ENCODE assay signal across 20 cellular contexts in the genomic region with DNA sequence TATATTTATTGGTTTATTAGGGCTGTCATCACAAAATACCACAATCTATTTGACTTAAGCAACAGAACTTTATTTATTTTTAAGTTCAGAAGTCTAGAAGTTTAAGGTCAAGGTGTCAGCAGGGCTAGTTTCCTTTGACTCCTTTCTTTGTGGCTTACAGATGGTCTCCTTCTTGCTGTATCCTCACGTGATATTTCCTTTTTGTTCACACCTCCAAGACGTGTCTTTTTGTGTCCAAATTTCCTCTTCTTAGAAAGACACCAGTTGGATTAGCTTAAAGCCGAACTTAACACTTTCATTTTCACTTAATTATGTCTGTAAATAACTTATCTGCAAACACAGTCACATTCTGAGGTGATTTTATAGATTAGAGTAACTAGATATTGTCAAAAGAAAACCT.
DNase-seq lines count a peak whose midpoint lies in the region; ATAC-seq, FAIRE-seq and TF ChIP-seq lines count a peak whose summit lies in the region.
"Had no signal": no experiment of that assay in that cellular context is flagged by ENCODE, and none has a peak within 500 bp of the region (broad histone marks: within the 10 kb centered on the region; RNA-seq: fewer than 3 reads in every experiment).

No MANE protein-coding gene starts in this region.

- POLR2A ChIA-PET in activated CD8-positive, alpha-beta T cell treated with anti-CD3 and anti-CD28 coated beads, Interleukin-2, amount 10 ng/mL, durations not matched to agents 7 days and 5 days (lab: Charles Lee) = interaction anchor here (0.6 kb wide), 1 partner anchor 1247 kb away, joined by 4 read pairs; no protein-coding TSS in a partner anchor
- POLR2A ChIA-PET in activated CD8-positive, alpha-beta T cell treated with anti-CD3 and anti-CD28 coated beads for 36 hours (lab: Charles Lee) = no interaction called here

- no peaks in the 10 kb centered on the region for H3K4me1 Mint-ChIP-seq in activated CD8-positive, alpha-beta T cell treated with anti-CD3 and anti-CD28 coated beads, Interleukin-2, amount 10 ng/mL, durations not matched to agents 7 days and 5 days (ENCODE audit: low read depth)
- no peaks in the 10 kb centered on the region for H3K4me1 Mint-ChIP-seq in activated CD8-positive, alpha-beta T cell treated with anti-CD3 and anti-CD28 coated beads for 36 hours (ENCODE audit: low read depth)
- no peaks in the 10 kb centered on the region for H3K4me1 Mint-ChIP-seq in astrocyte (ENCODE audit: low read depth, unreplicated experiment)
- no peaks in the 10 kb centered on the region for H3K4me1 Mint-ChIP-seq in stimulated activated memory B cell treated with anti-CD40 and anti-IgM and Interleukin-4, amounts not matched to agents 10 μg/mL and 1 μg/mL and 100 μg/mL, for 72 hours
- H3K4me1 Mint-ChIP-seq: activated naive CD4-positive, alpha-beta T cell treated with anti-CD3 and anti-CD28 coated beads, Interleukin-2, amount 10 ng/mL, durations not matched to agents 7 days and 5 days; CD8-positive, alpha-beta memory T cell had no signal

- H3K4me2 ChIP-seq in astrocyte (ENCODE audit: low read length) = peak overlapping the region; percentile 10

- DNase-seq in activated CD8-positive, alpha-beta T cell treated with anti-CD3 and anti-CD28 coated beads, Interleukin-2, amount 10 ng/mL, durations not matched to agents 7 days and 5 days = no peak
- no peak for DNase-seq in activated CD8-positive, alpha-beta T cell treated with anti-CD3 and anti-CD28 coated beads for 36 hours
- DNase-seq in astrocyte (ENCODE audit: low read depth) (no peak), DMS 273 treated with DMSO at 0.1 percent for 48 hours (lab: John Stamatoyannopoulos, UW) (no peak)
- no peak for DNase-seq in effector CD4-positive, alpha-beta T cell
- DNase-seq: activated naive CD4-positive, alpha-beta T cell treated with anti-CD3 and anti-CD28 coated beads, Interleukin-2, amount 10 ng/mL, durations not matched to agents 7 days and 5 days; activated T-cell treated with anti-CD3 and anti-CD28 coated beads, Interleukin-2, amount 50 U/mL, for 4 hours; CD8-positive, alpha-beta memory T cell; DND-41; GOT3; NCI-H1694; NCI-H2227 treated with DMSO at 0.1 percent for 48 hours; nucleus accumbens; stimulated activated CD4-positive, alpha-beta T cell treated with anti-CD3 and anti-CD28 coated beads, Interleukin-15, amount 100 ng/mL, for 24 hours; testis; WERI-Rb-1 had no signal

- peak overlapping the region; percentile 28 for H3K4me3 Mint-ChIP-seq in activated CD8-positive, alpha-beta T cell treated with anti-CD3 and anti-CD28 coated beads, Interleukin-2, amount 10 ng/mL, durations not matched to agents 7 days and 5 days
- H3K4me3 Mint-ChIP-seq in activated CD8-positive, alpha-beta T cell treated with anti-CD3 and anti-CD28 coated beads for 36 hours = no peak overlapping the region
- H3K4me3 Mint-ChIP-seq in astrocyte (ENCODE audit: unreplicated experiment) = no peak overlapping the region
- H3K4me3 Mint-ChIP-seq in stimulated activated memory B cell treated with anti-CD40 and anti-IgM and Interleukin-4, amounts not matched to agents 10 μg/mL and 1 μg/mL and 100 μg/mL, for 72 hours = peak overlapping the region; percentile 16
- H3K4me3 Mint-ChIP-seq: activated naive CD4-positive, alpha-beta T cell treated with anti-CD3 and anti-CD28 coated beads, Interleukin-2, amount 10 ng/mL, durations not matched to agents 7 days and 5 days; activated T-cell treated with anti-CD3 and anti-CD28 coated beads, Interleukin-2, amount 50 U/mL, for 4 hours; CD8-positive, alpha-beta memory T cell had no signal

- H3K36me3 Mint-ChIP-seq in activated CD8-positive, alpha-beta T cell treated with anti-CD3 and anti-CD28 coated beads, Interleukin-2, amount 10 ng/mL, durations not matched to agents 7 days and 5 days (ENCODE audit: low read depth) = no peaks in the 10 kb centered on the region
- H3K36me3 Mint-ChIP-seq in activated CD8-positive, alpha-beta T cell treated with anti-CD3 and anti-CD28 coated beads for 36 hours (ENCODE audit: low read depth) = no peaks in the 10 kb centered on the region
- no peaks in the 10 kb centered on the region for H3K36me3 Mint-ChIP-seq in astrocyte (ENCODE audit: low read depth, unreplicated experiment)
- H3K36me3 Mint-ChIP-seq in stimulated activated memory B cell treated with anti-CD40 and anti-IgM and Interleukin-4, amounts not matched to agents 10 μg/mL and 1 μg/mL and 100 μg/mL, for 72 hours = no peaks in the 10 kb centered on the region
- H3K36me3 Mint-ChIP-seq: activated naive CD4-positive, alpha-beta T cell treated with anti-CD3 and anti-CD28 coated beads, Interleukin-2, amount 10 ng/mL, durations not matched to agents 7 days and 5 days; CD8-positive, alpha-beta memory T cell had no signal

- ATAC-seq in activated CD8-positive, alpha-beta T cell treated with anti-CD3 and anti-CD28 coated beads, Interleukin-2, amount 10 ng/mL, durations not matched to agents 7 days and 5 days = no peak
- no peak for ATAC-seq in activated CD8-positive, alpha-beta T cell treated with anti-CD3 and anti-CD28 coated beads for 36 hours
- ATAC-seq in HG03432 (IDR thresholded peaks at IDR 0.05; ENCODE audit: unreplicated experiment) = peak; percentile 48
- no peak for ATAC-seq in stimulated activated memory B cell treated with anti-CD40 and anti-IgM and Interleukin-4, amounts not matched to agents 10 μg/mL and 1 μg/mL and 100 μg/mL, for 72 hours
- no peak for ATAC-seq in esophagus mucosa
- ATAC-seq: activated T-cell treated with anti-CD3 and anti-CD28 coated beads, Interleukin-2, amount 50 U/mL, for 4 hours had no signal

- no peak for TF ChIP-seq CTCF in activated CD8-positive, alpha-beta T cell treated with anti-CD3 and anti-CD28 coated beads for 36 hours (IDR thresholded peaks at IDR 0.05)
- TF ChIP-seq CTCF in astrocyte (IDR thresholded peaks at IDR 0.05; ENCODE audit: insufficient read depth, low read depth, low read length) = no peak

- H3K27ac ChIP-seq in astrocyte (ENCODE audit: low read depth, low read length) = no peak overlapping the region
- H3K27ac ChIP-seq: right atrium auricular region, testis, WERI-Rb-1 had no signal

- CTCF ChIA-PET in activated CD8-positive, alpha-beta T cell treated with anti-CD3 and anti-CD28 coated beads, Interleukin-2, amount 10 ng/mL, durations not matched to agents 7 days and 5 days (lab: Charles Lee) = no interaction called here
- CTCF ChIA-PET in activated CD8-positive, alpha-beta T cell treated with anti-CD3 and anti-CD28 coated beads for 36 hours (lab: Charles Lee) = no interaction called here

- H2AFZ ChIP-seq in astrocyte (ENCODE audit: low read depth, low read length) = no peak overlapping the region

- H3K9me3 ChIP-seq in astrocyte (ENCODE audit: insufficient read depth, low read depth, low read length) = no peaks in the 10 kb centered on the region
- H3K9me3 ChIP-seq: right atrium auricular region, testis had no signal

- H3K27ac Mint-ChIP-seq in activated CD8-positive, alpha-beta T cell treated with anti-CD3 and anti-CD28 coated beads, Interleukin-2, amount 10 ng/mL, durations not matched to agents 7 days and 5 days = no peak overlapping the region
- H3K27ac Mint-ChIP-seq in activated CD8-positive, alpha-beta T cell treated with anti-CD3 and anti-CD28 coated beads for 36 hours = no peak overlapping the region
- H3K27ac Mint-ChIP-seq in astrocyte (ENCODE audit: unreplicated experiment) = no peak overlapping the region
- no peak overlapping the region for H3K27ac Mint-ChIP-seq in stimulated activated memory B cell treated with anti-CD40 and anti-IgM and Interleukin-4, amounts not matched to agents 10 μg/mL and 1 μg/mL and 100 μg/mL, for 72 hours
- H3K27ac Mint-ChIP-seq: activated naive CD4-positive, alpha-beta T cell treated with anti-CD3 and anti-CD28 coated beads, Interleukin-2, amount 10 ng/mL, durations not matched to agents 7 days and 5 days; CD8-positive, alpha-beta memory T cell had no signal

- H3K36me3 ChIP-seq in astrocyte (ENCODE audit: insufficient read depth, low read length) = no peaks in the 10 kb centered on the region
- H3K36me3 ChIP-seq: right atrium auricular region, WERI-Rb-1 had no signal

- peaks cover 4% of the 10 kb centered on the region for H3K9me3 Mint-ChIP-seq in activated CD8-positive, alpha-beta T cell treated with anti-CD3 and anti-CD28 coated beads, Interleukin-2, amount 10 ng/mL, durations not matched to agents 7 days and 5 days (ENCODE audit: insufficient read depth)
- no peaks in the 10 kb centered on the region for H3K9me3 Mint-ChIP-seq in activated CD8-positive, alpha-beta T cell treated with anti-CD3 and anti-CD28 coated beads for 36 hours
- H3K9me3 Mint-ChIP-seq in astrocyte (ENCODE audit: unreplicated experiment) = no peaks in the 10 kb centered on the region
- no peaks in the 10 kb centered on the region for H3K9me3 Mint-ChIP-seq in stimulated activated memory B cell treated with anti-CD40 and anti-IgM and Interleukin-4, amounts not matched to agents 10 μg/mL and 1 μg/mL and 100 μg/mL, for 72 hours
- H3K9me3 Mint-ChIP-seq: activated naive CD4-positive, alpha-beta T cell treated with anti-CD3 and anti-CD28 coated beads, Interleukin-2, amount 10 ng/mL, durations not matched to agents 7 days and 5 days had no signal

- no peaks in the 10 kb centered on the region for H3K27me3 Mint-ChIP-seq in activated CD8-positive, alpha-beta T cell treated with anti-CD3 and anti-CD28 coated beads, Interleukin-2, amount 10 ng/mL, durations not matched to agents 7 days and 5 days (ENCODE audit: low read depth)
- no peaks in the 10 kb centered on the region for H3K27me3 Mint-ChIP-seq in activated CD8-positive, alpha-beta T cell treated with anti-CD3 and anti-CD28 coated beads for 36 hours
- no peaks in the 10 kb centered on the region for H3K27me3 Mint-ChIP-seq in astrocyte (ENCODE audit: low read depth, unreplicated experiment)
- no peaks in the 10 kb centered on the region for H3K27me3 Mint-ChIP-seq in stimulated activated memory B cell treated with anti-CD40 and anti-IgM and Interleukin-4, amounts not matched to agents 10 μg/mL and 1 μg/mL and 100 μg/mL, for 72 hours
- H3K27me3 Mint-ChIP-seq: activated naive CD4-positive, alpha-beta T cell treated with anti-CD3 and anti-CD28 coated beads, Interleukin-2, amount 10 ng/mL, durations not matched to agents 7 days and 5 days; CD8-positive, alpha-beta memory T cell had no signal

- H3K27me3 ChIP-seq in astrocyte (ENCODE audit: insufficient read depth, low read length) = no peaks in the 10 kb centered on the region
- H3K27me3 ChIP-seq: right atrium auricular region, testis had no signal

- no peaks in the 10 kb centered on the region for H3K4me1 ChIP-seq in astrocyte (ENCODE audit: insufficient read depth, low read length)
- H3K4me1 ChIP-seq: right atrium auricular region, testis had no signal

- no peak overlapping the region for H3K9ac ChIP-seq in astrocyte (ENCODE audit: low read length)

- H3K79me2 ChIP-seq in astrocyte (ENCODE audit: insufficient read depth, low read length) = no peaks in the 10 kb centered on the region

- no peaks in the 10 kb centered on the region for H4K20me1 ChIP-seq in astrocyte (ENCODE audit: insufficient read depth, low read length)

- intact Hi-C loops in activated CD8-positive, alpha-beta T cell treated with anti-CD3 and anti-CD28 coated beads for 36 hours (cut with micrococcal nuclease) = no loop called here

- no peak overlapping the region for H3K4me3 ChIP-seq in astrocyte (ENCODE audit: insufficient read depth, low read depth, low read length)
- H3K4me3 ChIP-seq: right atrium auricular region, testis had no signal

- no peak for FAIRE-seq in astrocyte (lab: Jason Lieb, UNC)

Comparison
In these comparisons a context has a peak if more than half of its experiments do, and no peak if none do; other contexts are left out.
1. H3K4me3 Mint-ChIP-seq: peak in activated CD8-positive, alpha-beta T cell treated with anti-CD3 and anti-CD28 coated beads, Interleukin-2, amount 10 ng/mL, durations not matched to agents 7 days and 5 days (single experiment) and stimulated activated memory B cell treated with anti-CD40 and anti-IgM and Interleukin-4, amounts not matched to agents 10 μg/mL and 1 μg/mL and 100 μg/mL, for 72 hours (single experiment); none in activated CD8-positive, alpha-beta T cell treated with anti-CD3 and anti-CD28 coated beads for 36 hours (single experiment) and astrocyte (single experiment).